ENCODE assay signal across 2 cellular contexts in genomic region chr2:54386585-54386984, GRCh38.
TF ChIP-seq lines count a peak whose summit lies in the region.

No MANE protein-coding gene starts in this region.

TF ChIP-seq in H1, 55 proteins besides CTCF, POLR2A, EP300 and RAD21:
- no peak for TF ChIP-seq HDAC6 (IDR thresholded peaks at IDR 0.05; ENCODE audit: low read depth, low read length)
- TF ChIP-seq ZNF274 (IDR thresholded peaks at IDR 0.05; ENCODE audit: borderline replicate concordance, extremely low read depth, low read length), result no peak
- no peak for TF ChIP-seq RFX5 (IDR thresholded peaks at IDR 0.05; ENCODE audit: borderline replicate concordance, low read depth, low read length)
- no peak for TF ChIP-seq TAF1 (IDR thresholded peaks at IDR 0.05; ENCODE audit: low read depth, low read length)
- TF ChIP-seq TCF12 (IDR thresholded peaks at IDR 0.05; ENCODE audit: low read depth, low read length), result no peak
- TF ChIP-seq KDM1A (IDR thresholded peaks at IDR 0.05; ENCODE audit: borderline replicate concordance, low read length), result no peak
- no peak for TF ChIP-seq CREB1 (IDR thresholded peaks at IDR 0.05)
- TF ChIP-seq ATF3 (IDR thresholded peaks at IDR 0.05; ENCODE audit: insufficient read depth, low read depth, low read length), result no peak
- no peak for TF ChIP-seq TAF7 (optimal IDR thresholded peaks at IDR 0.05; ENCODE audit: borderline replicate concordance, low read depth, low read length)
- TF ChIP-seq SAP30 (IDR thresholded peaks at IDR 0.05; ENCODE audit: insufficient read depth, insufficient replicate concordance, low read length), result no peak
- no peak for TF ChIP-seq BCL11A (IDR thresholded peaks at IDR 0.05; ENCODE audit: low read depth in 2 of 2, low read length in 2 of 2)
- TF ChIP-seq RNF2 (IDR thresholded peaks at IDR 0.05; ENCODE audit: borderline replicate concordance, low read depth, low read length, missing control alignments, poor library complexity, severe bottlenecking), result no peak
- TF ChIP-seq SUZ12 (IDR thresholded peaks at IDR 0.05; ENCODE audit: low read length), result no peak
- TF ChIP-seq PHF8 (conservative IDR thresholded peaks at IDR 0.05; ENCODE audit: low read depth, low read length), result no peak
- TF ChIP-seq CBX5 (IDR thresholded peaks at IDR 0.05; ENCODE audit: low read depth, low read length), result no peak
- TF ChIP-seq NANOG (IDR thresholded peaks at IDR 0.05; ENCODE audit: insufficient read depth, low read depth, low read length, poor library complexity, severe bottlenecking), result no peak
- TF ChIP-seq FOSL1 (IDR thresholded peaks at IDR 0.05; ENCODE audit: insufficient read depth, low read depth, low read length), result no peak
- no peak for TF ChIP-seq BACH1 (IDR thresholded peaks at IDR 0.05; ENCODE audit: low read length)

TF ChIP-seq in SK-N-SH treated with all-trans-retinoic acid at 6 μM for 48 hours, 23 proteins besides CTCF, POLR2A, EP300 and RAD21:
- TF ChIP-seq TCF4 (CRISPR knock-in tag; IDR thresholded peaks at IDR 0.05; ENCODE audit: borderline replicate concordance), result no peak
- TF ChIP-seq ARNTL (CRISPR knock-in tag; IDR thresholded peaks at IDR 0.05; ENCODE audit: borderline replicate concordance, low read depth), result no peak
- no peak for TF ChIP-seq ZNF70 (CRISPR knock-in tag; IDR thresholded peaks at IDR 0.05)
- TF ChIP-seq, protein P1, sequence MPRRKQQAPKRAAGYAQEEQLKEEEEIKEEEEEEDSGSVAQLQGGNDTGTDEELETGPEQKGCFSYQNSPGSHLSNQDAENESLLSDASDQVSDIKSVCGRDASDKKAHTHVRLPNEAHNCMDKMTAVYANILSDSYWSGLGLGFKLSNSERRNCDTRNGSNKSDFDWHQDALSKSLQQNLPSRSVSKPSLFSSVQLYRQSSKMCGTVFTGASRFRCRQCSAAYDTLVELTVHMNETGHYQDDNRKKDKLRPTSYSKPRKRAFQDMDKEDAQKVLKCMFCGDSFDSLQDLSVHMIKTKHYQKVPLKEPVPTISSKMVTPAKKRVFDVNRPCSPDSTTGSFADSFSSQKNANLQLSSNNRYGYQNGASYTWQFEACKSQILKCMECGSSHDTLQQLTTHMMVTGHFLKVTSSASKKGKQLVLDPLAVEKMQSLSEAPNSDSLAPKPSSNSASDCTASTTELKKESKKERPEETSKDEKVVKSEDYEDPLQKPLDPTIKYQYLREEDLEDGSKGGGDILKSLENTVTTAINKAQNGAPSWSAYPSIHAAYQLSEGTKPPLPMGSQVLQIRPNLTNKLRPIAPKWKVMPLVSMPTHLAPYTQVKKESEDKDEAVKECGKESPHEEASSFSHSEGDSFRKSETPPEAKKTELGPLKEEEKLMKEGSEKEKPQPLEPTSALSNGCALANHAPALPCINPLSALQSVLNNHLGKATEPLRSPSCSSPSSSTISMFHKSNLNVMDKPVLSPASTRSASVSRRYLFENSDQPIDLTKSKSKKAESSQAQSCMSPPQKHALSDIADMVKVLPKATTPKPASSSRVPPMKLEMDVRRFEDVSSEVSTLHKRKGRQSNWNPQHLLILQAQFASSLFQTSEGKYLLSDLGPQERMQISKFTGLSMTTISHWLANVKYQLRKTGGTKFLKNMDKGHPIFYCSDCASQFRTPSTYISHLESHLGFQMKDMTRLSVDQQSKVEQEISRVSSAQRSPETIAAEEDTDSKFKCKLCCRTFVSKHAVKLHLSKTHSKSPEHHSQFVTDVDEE (CRISPR knock-in tag; IDR thresholded peaks at IDR 0.05), result no peak
- no peak for TF ChIP-seq ISL1 (CRISPR knock-in tag; IDR thresholded peaks at IDR 0.05)
- no peak for TF ChIP-seq RARB (CRISPR knock-in tag; IDR thresholded peaks at IDR 0.05)
- TF ChIP-seq CSDC2 (CRISPR knock-in tag; IDR thresholded peaks at IDR 0.05), result no peak
- no peak for TF ChIP-seq ZNF565 (CRISPR knock-in tag; conservative IDR thresholded peaks at IDR 0.05; ENCODE audit: low read depth)
- no peak for TF ChIP-seq ZNF8 (CRISPR knock-in tag; IDR thresholded peaks at IDR 0.05)
- no peak for TF ChIP-seq TOX (CRISPR knock-in tag; IDR thresholded peaks at IDR 0.05; ENCODE audit: borderline replicate concordance)
- no peak for TF ChIP-seq BACH2 (CRISPR knock-in tag; IDR thresholded peaks at IDR 0.05; ENCODE audit: borderline replicate concordance)
- no peak for TF ChIP-seq ZFP3 (CRISPR knock-in tag; IDR thresholded peaks at IDR 0.05)
- no peak for TF ChIP-seq PATZ1 (CRISPR knock-in tag; IDR thresholded peaks at IDR 0.05; ENCODE audit: borderline replicate concordance)
- TF ChIP-seq, protein P2, sequence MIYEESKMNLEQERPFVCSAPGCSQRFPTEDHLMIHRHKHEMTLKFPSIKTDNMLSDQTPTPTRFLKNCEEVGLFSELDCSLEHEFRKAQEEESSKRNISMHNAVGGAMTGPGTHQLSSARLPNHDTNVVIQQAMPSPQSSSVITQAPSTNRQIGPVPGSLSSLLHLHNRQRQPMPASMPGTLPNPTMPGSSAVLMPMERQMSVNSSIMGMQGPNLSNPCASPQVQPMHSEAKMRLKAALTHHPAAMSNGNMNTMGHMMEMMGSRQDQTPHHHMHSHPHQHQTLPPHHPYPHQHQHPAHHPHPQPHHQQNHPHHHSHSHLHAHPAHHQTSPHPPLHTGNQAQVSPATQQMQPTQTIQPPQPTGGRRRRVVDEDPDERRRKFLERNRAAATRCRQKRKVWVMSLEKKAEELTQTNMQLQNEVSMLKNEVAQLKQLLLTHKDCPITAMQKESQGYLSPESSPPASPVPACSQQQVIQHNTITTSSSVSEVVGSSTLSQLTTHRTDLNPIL (CRISPR knock-in tag; IDR thresholded peaks at IDR 0.05; ENCODE audit: low read depth), result no peak
- no peak for TF ChIP-seq PPARA (CRISPR knock-in tag; IDR thresholded peaks at IDR 0.05; ENCODE audit: borderline replicate concordance)
- TF ChIP-seq GLIS3 (CRISPR knock-in tag; IDR thresholded peaks at IDR 0.05), result no peak
- no peak for TF ChIP-seq SNAI2 (CRISPR knock-in tag; IDR thresholded peaks at IDR 0.05)
- TF ChIP-seq ESRRG (CRISPR knock-in tag; IDR thresholded peaks at IDR 0.05), result no peak
